In the genomic region with DNA sequence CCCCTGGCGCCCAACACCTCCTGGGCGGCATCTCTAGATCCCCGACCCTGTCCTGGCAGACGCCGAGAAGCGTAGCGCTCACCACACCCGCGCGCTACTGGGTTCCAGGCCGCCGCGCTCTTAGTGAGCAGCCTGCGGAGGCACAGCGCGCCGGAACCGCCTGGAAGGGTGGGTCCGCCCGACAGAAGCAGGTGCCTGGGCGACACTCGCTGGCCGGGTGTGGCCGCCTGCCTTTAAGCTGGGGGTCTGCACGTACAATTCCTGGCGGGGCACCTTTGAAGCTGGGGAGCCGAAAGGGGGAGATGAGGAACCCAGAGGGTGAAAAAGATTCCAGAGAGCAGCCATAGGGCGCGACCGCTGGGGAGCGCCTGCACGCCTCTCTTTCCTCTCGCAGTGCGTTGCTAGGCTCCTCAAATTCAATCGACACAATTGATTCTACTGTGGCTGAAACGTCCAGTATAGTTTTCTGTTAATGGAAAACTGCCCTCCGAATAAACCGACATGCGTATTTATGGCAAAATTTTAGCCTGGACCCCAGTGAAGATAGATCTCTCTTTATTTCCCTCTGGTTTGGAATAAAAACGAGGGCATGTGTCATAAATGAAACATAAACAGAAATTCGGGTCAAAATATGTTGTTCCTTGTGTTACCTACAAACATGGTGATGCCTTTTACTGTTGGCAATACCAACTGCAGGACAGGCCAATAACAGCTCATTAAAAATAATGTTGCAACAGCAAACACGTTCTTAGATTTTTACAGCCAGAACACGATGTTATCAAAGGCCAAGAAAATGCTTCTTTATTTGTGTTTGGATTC, we compare ENCODE assay signal across 1 cellular context.
TF ChIP-seq lines count a peak whose summit lies in the region.

No MANE protein-coding gene starts in this region.

TF ChIP-seq in H1, 55 proteins besides CTCF, POLR2A, EP300 and RAD21:
- TF ChIP-seq RXRA (IDR thresholded peaks at IDR 0.05; ENCODE audit: insufficient read depth, low read depth, low read length): no peak
- TF ChIP-seq ASH2L (IDR thresholded peaks at IDR 0.05; ENCODE audit: low read length): peak; percentile 21
- TF ChIP-seq, protein P1, sequence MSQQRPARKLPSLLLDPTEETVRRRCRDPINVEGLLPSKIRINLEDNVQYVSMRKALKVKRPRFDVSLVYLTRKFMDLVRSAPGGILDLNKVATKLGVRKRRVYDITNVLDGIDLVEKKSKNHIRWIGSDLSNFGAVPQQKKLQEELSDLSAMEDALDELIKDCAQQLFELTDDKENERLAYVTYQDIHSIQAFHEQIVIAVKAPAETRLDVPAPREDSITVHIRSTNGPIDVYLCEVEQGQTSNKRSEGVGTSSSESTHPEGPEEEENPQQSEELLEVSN (IDR thresholded peaks at IDR 0.05): no peak
- peak; percentile 95 for TF ChIP-seq EZH2 (IDR thresholded peaks at IDR 0.05; ENCODE audit: low read depth, low read length, severe bottlenecking)
- TF ChIP-seq RNF2 (IDR thresholded peaks at IDR 0.05; ENCODE audit: borderline replicate concordance, low read depth, low read length, missing control alignments, poor library complexity, severe bottlenecking): peak; percentile 25
- TF ChIP-seq KDM4A (IDR thresholded peaks at IDR 0.05; ENCODE audit: low read depth, low read length, severe bottlenecking): no peak
- TF ChIP-seq, protein P2, sequence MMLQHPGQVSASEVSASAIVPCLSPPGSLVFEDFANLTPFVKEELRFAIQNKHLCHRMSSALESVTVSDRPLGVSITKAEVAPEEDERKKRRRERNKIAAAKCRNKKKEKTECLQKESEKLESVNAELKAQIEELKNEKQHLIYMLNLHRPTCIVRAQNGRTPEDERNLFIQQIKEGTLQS (IDR thresholded peaks at IDR 0.05; ENCODE audit: insufficient read depth, low read depth, low read length): no peak
- TF ChIP-seq CBX8 (IDR thresholded peaks at IDR 0.05; ENCODE audit: borderline replicate concordance, low read depth, low read length): peak; percentile 20; the same call in 1 of the 2 replicates
- no peak for TF ChIP-seq ZNF274 (IDR thresholded peaks at IDR 0.05; ENCODE audit: borderline replicate concordance, extremely low read depth, low read length)
- TF ChIP-seq TAF1 (IDR thresholded peaks at IDR 0.05; ENCODE audit: low read depth, low read length): no peak
- no peak for TF ChIP-seq PHF8 (conservative IDR thresholded peaks at IDR 0.05; ENCODE audit: low read depth, low read length)
- no peak for TF ChIP-seq FOSL1 (IDR thresholded peaks at IDR 0.05; ENCODE audit: insufficient read depth, low read depth, low read length)
- TF ChIP-seq BCL11A (IDR thresholded peaks at IDR 0.05; ENCODE audit: low read depth in 2 of 2, low read length in 2 of 2): no peak
- no peak for TF ChIP-seq BACH1 (IDR thresholded peaks at IDR 0.05; ENCODE audit: low read length)
- no peak for TF ChIP-seq SP2 (IDR thresholded peaks at IDR 0.05; ENCODE audit: low read length)
- TF ChIP-seq SUZ12 (IDR thresholded peaks at IDR 0.05; ENCODE audit: low read length): peak; percentile 88
